8 cellular contexts compared by ENCODE assay signal in the genomic region with DNA sequence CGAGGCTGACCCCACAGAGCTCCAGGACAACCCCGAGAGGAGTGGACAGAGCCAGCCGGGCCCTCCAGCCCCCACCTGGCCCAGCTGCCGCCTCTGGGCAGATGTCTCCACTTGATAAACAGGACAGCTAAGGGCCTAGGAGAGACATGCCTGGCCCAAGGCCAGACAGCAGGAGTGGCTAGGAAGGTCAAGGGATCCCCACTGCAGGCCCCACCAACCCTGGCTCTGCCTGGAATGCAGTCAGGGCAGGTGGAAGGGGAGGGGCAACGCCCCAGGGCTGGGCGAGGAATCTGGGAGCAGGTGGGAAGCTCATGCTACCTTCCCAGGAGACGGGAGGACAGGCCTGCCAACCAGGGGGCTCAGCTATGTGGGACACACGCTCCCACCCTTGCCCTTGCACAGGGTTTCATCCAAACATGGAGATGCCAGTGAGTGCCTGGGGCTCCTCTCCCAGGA. TPM values are rescaled to one million over a fixed set of nuclear protein-coding genes. Genes with fewer than 3 reads are reported as not detected.
DNase-seq lines count a peak whose midpoint lies in the region; ATAC-seq and TF ChIP-seq lines count a peak whose summit lies in the region.

No MANE protein-coding gene starts in this region.

- POLR2A ChIA-PET in naive thymus-derived CD8-positive, alpha-beta T cell (lab: Charles Lee), result interaction anchor here (1.2 to 1.8 kb wide), 3 partner anchors 16 to 96 kb away, joined by 4 read pairs; a partner anchor contains a TSS

- TF ChIP-seq CTCF in left lung (IDR thresholded peaks at IDR 0.05), result no peak
- TF ChIP-seq CTCF in transverse colon (IDR thresholded peaks at IDR 0.05), result no peak

- H3K4me3 ChIP-seq in left lung (no peak overlapping the region), transverse colon (no peak overlapping the region)

- H3K9me3 ChIP-seq in left lung (no peaks in the 10 kb centered on the region), transverse colon (no peaks in the 10 kb centered on the region)

- peaks cover 15% of the 10 kb centered on the region for H3K36me3 Mint-ChIP-seq in T-helper 2 cell treated with Interferon-gamma antibody and Interleukin-4, amounts not matched to agents 5 μg/mL and 100 μg/mL, for 36 hours (ENCODE audit: low read depth)
- peaks cover 0 to 4% (median 0%) of the 10 kb centered on the region in 3 donors for H3K36me3 Mint-ChIP-seq in naive thymus-derived CD8-positive, alpha-beta T cell

- TF ChIP-seq EP300 in transverse colon (IDR thresholded peaks at IDR 0.05; ENCODE audit: low read depth), result no peak

- peak overlapping the region; percentile 18 for H3K4me3 Mint-ChIP-seq in T-helper 2 cell treated with Interferon-gamma antibody and Interleukin-4, amounts not matched to agents 5 μg/mL and 100 μg/mL, for 36 hours
- H3K4me3 Mint-ChIP-seq in naive thymus-derived CD8-positive, alpha-beta T cell, result peak overlapping the region in 2 of 10 donors; percentile 24 to 52

- intact Hi-C loops in left lung (cut with DNase I) (no loop called here), transverse colon (cut with DNase I; ENCODE audit: low total_unique reads) (no loop called here)

- no peaks in the 10 kb centered on the region for H3K9me3 Mint-ChIP-seq in T-helper 2 cell treated with Interferon-gamma antibody and Interleukin-4, amounts not matched to agents 5 μg/mL and 100 μg/mL, for 36 hours
- no peaks in the 10 kb centered on the region for H3K9me3 Mint-ChIP-seq in naive thymus-derived CD8-positive, alpha-beta T cell

- H3K4me1 ChIP-seq in left lung (peaks cover 49 to 100% of the 10 kb centered on the region in 2 donors), transverse colon (peaks cover 48 to 76% (median 62%) of the 10 kb centered on the region in 4 donors)

- no peak for TF ChIP-seq POLR2A in transverse colon (IDR thresholded peaks at IDR 0.05)

- H3K36me3 ChIP-seq in left lung (no peaks in the 10 kb centered on the region), transverse colon (no peaks in the 10 kb centered on the region)

- ATAC-seq in left lung, result peak; percentile 68
- no peak for ATAC-seq in naive thymus-derived CD8-positive, alpha-beta T cell
- no peak for ATAC-seq in HG03439 (IDR thresholded peaks at IDR 0.05; ENCODE audit: unreplicated experiment)
- ATAC-seq in HG02870 (IDR thresholded peaks at IDR 0.05; ENCODE audit: unreplicated experiment), result no peak

- peak overlapping the region; percentile 72 for H3K27ac Mint-ChIP-seq in T-helper 2 cell treated with Interferon-gamma antibody and Interleukin-4, amounts not matched to agents 5 μg/mL and 100 μg/mL, for 36 hours
- H3K27ac Mint-ChIP-seq in naive thymus-derived CD8-positive, alpha-beta T cell, result peak overlapping the region in 4 of 10 donors; percentile 63 to 85 (median 68)

- no peak for DNase-seq in T-helper 2 cell treated with Interferon-gamma antibody and Interleukin-4, amounts not matched to agents 5 μg/mL and 100 μg/mL, for 36 hours (ENCODE audit: low spot score)
- DNase-seq in T-helper 2 cell (no peak), amniotic epithelial cell (ENCODE audit: low read depth) (peak; percentile 27), left lung (peak; percentile 69 to 87), transverse colon (peak; percentile 80)
- no peak for DNase-seq in naive thymus-derived CD8-positive, alpha-beta T cell

- peak overlapping the region; percentile 82 to 92 for H3K27ac ChIP-seq in left lung
- peak overlapping the region; percentile 75 to 85 (median 81) for H3K27ac ChIP-seq in transverse colon

- H3K27me3 ChIP-seq in left lung, result no peaks in the 10 kb centered on the region
- H3K27me3 ChIP-seq in transverse colon, result no peaks in the 10 kb centered on the region

- no peaks in the 10 kb centered on the region for H3K27me3 Mint-ChIP-seq in T-helper 2 cell treated with Interferon-gamma antibody and Interleukin-4, amounts not matched to agents 5 μg/mL and 100 μg/mL, for 36 hours (ENCODE audit: low read depth)
- no peaks in the 10 kb centered on the region for H3K27me3 Mint-ChIP-seq in naive thymus-derived CD8-positive, alpha-beta T cell

- peaks cover 43% of the 10 kb centered on the region for H3K4me1 Mint-ChIP-seq in T-helper 2 cell treated with Interferon-gamma antibody and Interleukin-4, amounts not matched to agents 5 μg/mL and 100 μg/mL, for 36 hours (ENCODE audit: low read depth)
- peaks cover 27 to 79% (median 56%) of the 10 kb centered on the region in 4 donors for H3K4me1 Mint-ChIP-seq in naive thymus-derived CD8-positive, alpha-beta T cell

- 47% methylated on average over 8 of the region's 8 CpGs; no CpG with 5 or more reads in 1 of the 2 donors for WGBS in transverse colon (ENCODE audit: low coverage in 1 of 2), 2 donors

- in situ Hi-C loops in transverse colon (cut with MboI; ENCODE audit: low pct_ligation_motif_present in 1 of 4, low pct_unique_long_range_greater_than_20kb in 1 of 4, low sequenced_read_pairs in 3 of 4), result no loop called here

RNA-seq across cellular contexts. Expression of a gene that starts 25.2 kb away (rescaled TPM):
- total RNA-seq in left lung, result 10 to 100 TPM; 64.6 to 71.8 TPM
- total RNA-seq in transverse colon, result 10 to 100 TPM; 16.5 to 63.2 (median 34.2) TPM
- 10 to 100 TPM; 38.3 to 38.6 TPM for total RNA-seq in naive thymus-derived CD8-positive, alpha-beta T cell
- 10 to 100 TPM; 11.8 to 20.4 (median 12.3) TPM for polyA plus RNA-seq in naive thymus-derived CD8-positive, alpha-beta T cell

RNA-seq across cellular contexts. Expression of a gene that starts 27.2 kb away (rescaled TPM):
- total RNA-seq in left lung (10 to 100 TPM; 15.6 to 24.1 TPM), transverse colon (10 to 100 TPM in 2 of 4 donors, 1 to 10 TPM in 2; 8.5 to 28.9 (median 11.1) TPM)
- 10 to 100 TPM in 1 of 2 experiments, 1 to 10 TPM in 1; 7.5 to 10.9 TPM for total RNA-seq in naive thymus-derived CD8-positive, alpha-beta T cell
- polyA plus RNA-seq in naive thymus-derived CD8-positive, alpha-beta T cell, result 1 to 10 TPM; 1.7 to 2.4 (median 2.1) TPM

RNA-seq across cellular contexts. Expression of a gene that starts 31.8 kb away (rescaled TPM):
- total RNA-seq in left lung (10 to 100 TPM; 21.9 to 31.3 TPM), transverse colon (10 to 100 TPM; 16.5 to 96.5 (median 33.7) TPM)
- 10 to 100 TPM; 18.9 to 22.1 TPM for total RNA-seq in naive thymus-derived CD8-positive, alpha-beta T cell
- polyA plus RNA-seq in naive thymus-derived CD8-positive, alpha-beta T cell, result 1 to 10 TPM; 4.6 to 5.3 (median 4.7) TPM

RNA-seq across cellular contexts. Expression of a gene that starts 36.6 kb away (rescaled TPM):
- 10 to 100 TPM; 14.1 to 28.1 TPM for total RNA-seq in left lung
- total RNA-seq in transverse colon, result 100 to 1,000 TPM; 146 to 680 (median 245) TPM
- 1 to 10 TPM; 1.4 to 2.3 TPM for total RNA-seq in naive thymus-derived CD8-positive, alpha-beta T cell
- 1 to 10 TPM; 1.3 to 2.6 (median 1.5) TPM for polyA plus RNA-seq in naive thymus-derived CD8-positive, alpha-beta T cell

Comparison
In these comparisons a context has a peak if more than half of its experiments do, and no peak if none do; other contexts are left out.
1. DNase-seq: peak in amniotic epithelial cell (single experiment), left lung (2 of 2) and transverse colon (single experiment); none in T-helper 2 cell treated with Interferon-gamma antibody and Interleukin-4, amounts not matched to agents 5 μg/mL and 100 μg/mL, for 36 hours (single experiment), T-helper 2 cell (0 of 5) and naive thymus-derived CD8-positive, alpha-beta T cell (0 of 10).